In the genomic region with DNA sequence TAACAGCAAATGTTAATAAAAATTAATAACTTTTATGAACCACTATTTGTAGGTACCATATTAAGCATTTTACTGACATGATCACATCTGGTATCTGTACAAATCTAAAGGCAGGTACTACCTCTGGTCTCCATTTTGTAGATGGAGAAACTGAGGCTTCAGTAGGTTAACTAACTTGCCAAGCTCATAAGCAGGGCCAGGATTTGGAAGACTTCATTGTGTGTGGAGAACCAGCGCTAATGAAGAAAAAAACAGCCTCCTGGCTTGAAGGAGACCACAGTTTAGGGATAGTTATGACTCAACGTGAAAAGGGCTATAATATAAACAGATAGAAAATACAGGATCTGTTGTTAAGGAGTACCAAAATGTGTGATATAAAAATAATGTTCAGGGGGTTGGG, we compare ENCODE assay signal across 8 cellular contexts. TPM values are rescaled to one million over a fixed set of nuclear protein-coding genes. Genes with fewer than 3 reads are reported as not detected.
DNase-seq lines count a peak whose midpoint lies in the region; ATAC-seq and TF ChIP-seq lines count a peak whose summit lies in the region.

No MANE protein-coding gene starts in this region.

- ATAC-seq in HG03159 (IDR thresholded peaks at IDR 0.05; ENCODE audit: unreplicated experiment), result no peak

- no peak for TF ChIP-seq CTCF in sigmoid colon (IDR thresholded peaks at IDR 0.05)
- no peak for TF ChIP-seq CTCF in GM10248 (IDR thresholded peaks at IDR 0.05; ENCODE audit: control extremely low read depth, extremely low read depth, low read depth, missing control alignments)

- no peaks in the 10 kb centered on the region for H3K9me2 ChIP-seq in GM23248 (ENCODE audit: insufficient read depth)

- H3K27ac ChIP-seq in GM23248, result no peak overlapping the region
- H3K27ac ChIP-seq in SJSA1, result no peak overlapping the region
- peak overlapping the region in 1 of 4 donors; percentile 89 for H3K27ac ChIP-seq in sigmoid colon

- no peaks in the 10 kb centered on the region for H3K9me3 ChIP-seq in GM23248 (ENCODE audit: low read depth)
- H3K9me3 ChIP-seq in SJSA1 (replicated peaks), result no peaks in the 10 kb centered on the region
- H3K9me3 ChIP-seq in sigmoid colon, result no peaks in the 10 kb centered on the region

- intact Hi-C loops in sigmoid colon (cut with DNase I), result loop anchor here (5.0 kb wide), 2 partner anchors 57 to 182 kb away; a partner anchor contains a TSS

- peak overlapping the region; percentile 99 for H2AFZ ChIP-seq in GM23248

- no peak for TF ChIP-seq EP300 in sigmoid colon (IDR thresholded peaks at IDR 0.05)

- no peaks in the 10 kb centered on the region for H4K20me1 ChIP-seq in GM23248 (ENCODE audit: insufficient read depth)

- H3K79me2 ChIP-seq in GM23248 (ENCODE audit: insufficient read depth), result peaks cover 49% of the 10 kb centered on the region

- TF ChIP-seq POLR2A in sigmoid colon (IDR thresholded peaks at IDR 0.05), result no peak

- H3K4me1 ChIP-seq in GM23248 (ENCODE audit: insufficient read depth) (peaks cover 16% of the 10 kb centered on the region), SJSA1 (replicated peaks) (peaks cover 15% of the 10 kb centered on the region), sigmoid colon (peaks cover 0 to 21% (median 14%) of the 10 kb centered on the region in 4 donors)

- no peaks in the 10 kb centered on the region for H3F3A ChIP-seq in GM23248 (ENCODE audit: insufficient read depth)

- POLR2A ChIA-PET in GM10248 (lab: Yijun Ruan, JAX), result no interaction called here

- CTCF ChIA-PET in GM10248 (lab: Yijun Ruan, JAX), result interaction anchor here (2.0 kb wide), 1 partner anchor 23 kb away, joined by 7 read pairs; no protein-coding TSS in a partner anchor

- peak overlapping the region; percentile 96 for H3K9ac ChIP-seq in GM23248

- in situ Hi-C loops in GM23248 (cut with MboI), result no loop called here

- DNase-seq in GM23248 (peak; percentile 37), SJSA1 (ENCODE audit: low read depth in 1 of 2, low spot score in 2 of 2) (peak in 1 of 2 experiments; percentile 2), fibroblast of peridontal ligament (ENCODE audit: extremely low read depth) (peak; percentile 21), sigmoid colon (no peak), GM10248 (ENCODE audit: extremely low spot score) (no peak), hepatic stellate cell (ENCODE audit: low spot score) (no peak)
- DNase-seq in activated CD4-positive, CD25-positive, alpha-beta regulatory T cell treated with anti-CD3 and anti-CD28 coated beads, Interleukin-2, amount 50 U/mL, for 72 hours, result no peak

- H3K36me3 ChIP-seq in GM23248 (ENCODE audit: low read depth), result peaks cover 17% of the 10 kb centered on the region
- peaks cover 40% of the 10 kb centered on the region for H3K36me3 ChIP-seq in SJSA1
- peaks cover 0 to 33% (median 3%) of the 10 kb centered on the region in 4 donors for H3K36me3 ChIP-seq in sigmoid colon

- peak overlapping the region; percentile 93 for H3K4me2 ChIP-seq in GM23248 (ENCODE audit: unreplicated experiment)

- H3K27me3 ChIP-seq in GM23248 (replicated peaks; ENCODE audit: insufficient read depth) (no peaks in the 10 kb centered on the region), SJSA1 (replicated peaks) (no peaks in the 10 kb centered on the region), sigmoid colon (no peaks in the 10 kb centered on the region)

- peak overlapping the region; percentile 97 for H3K4me3 ChIP-seq in GM23248
- H3K4me3 ChIP-seq in SJSA1, result peak overlapping the region; percentile 70
- peak overlapping the region in 3 of 4 donors; percentile 65 to 76 (median 75) for H3K4me3 ChIP-seq in sigmoid colon

- 28 to 30% methylated on average over 2 of the region's 2 CpGs for WGBS in GM23248 (ENCODE audit: low coverage in 1 of 2, low lambda C conversion rate in 2 of 2, missing lambda C conversion rate in 2 of 2), 2 experiments
- WGBS in sigmoid colon, 2 donors, result 43 to 74% methylated on average over 2 of the region's 2 CpGs

RNA-seq across cellular contexts. Expression of a gene that starts 1.0 kb away (rescaled TPM):
- 39.4 and 53.9 TPM in 2 replicates for total RNA-seq in GM23248 (2014; rRNA removed; shearing (Covaris generic))
- polyA plus RNA-seq in GM23248 (2016; fragmentation: Nextera tagmentation; extraction: Ambion mirVana), result 48.5 and 50.7 TPM in 2 replicates
- total RNA-seq in SJSA1 (2014; rRNA removed; shearing (Covaris generic)), result 72.9 and 85.3 TPM in 2 replicates
- total RNA-seq in sigmoid colon, result 10 to 100 TPM; 16.1 to 24.3 (median 18.6) TPM
- 10 to 100 TPM; 12.0 to 30.2 (median 22.2) TPM for polyA plus RNA-seq in sigmoid colon

RNA-seq across cellular contexts. Expression of a gene that starts 1.1 kb away (rescaled TPM):
- 10.1 and 13.4 TPM in 2 replicates for total RNA-seq in GM23248 (2014; rRNA removed; shearing (Covaris generic))
- 9.5 and 10.3 TPM in 2 replicates for polyA plus RNA-seq in GM23248 (2016; fragmentation: Nextera tagmentation; extraction: Ambion mirVana)
- total RNA-seq in SJSA1 (2014; rRNA removed; shearing (Covaris generic)), result 37.3 and 38.5 TPM in 2 replicates
- total RNA-seq in sigmoid colon, result 1 to 10 TPM; 1.8 to 2.3 (median 1.9) TPM
- 1 to 10 TPM; 1.2 to 7.9 (median 6.0) TPM for polyA plus RNA-seq in sigmoid colon

RNA-seq across cellular contexts. Expression of a gene that starts 57.1 kb away (rescaled TPM):
- 98.3 and 103 TPM in 2 replicates for total RNA-seq in GM23248 (2014; rRNA removed; shearing (Covaris generic))
- polyA plus RNA-seq in GM23248 (2016; fragmentation: Nextera tagmentation; extraction: Ambion mirVana), result 143 and 150 TPM in 2 replicates
- total RNA-seq in SJSA1 (2014; rRNA removed; shearing (Covaris generic)), result 36.2 and 75.1 TPM in 2 replicates
- total RNA-seq in sigmoid colon, result 100 to 1,000 TPM in 1 of 4 donors, 10 to 100 TPM in 3; 90.0 to 115 (median 95.6) TPM
- polyA plus RNA-seq in sigmoid colon, result 10 to 100 TPM; 45.0 to 52.0 (median 45.9) TPM

Comparison
In these comparisons a context has a peak if more than half of its experiments do, and no peak if none do; other contexts are left out.
1. DNase-seq: peak in GM23248 (single experiment) and fibroblast of peridontal ligament (single experiment); none in sigmoid colon (single experiment), GM10248 (single experiment), hepatic stellate cell (single experiment) and activated CD4-positive, CD25-positive, alpha-beta regulatory T cell treated with anti-CD3 and anti-CD28 coated beads, Interleukin-2, amount 50 U/mL, for 72 hours (single experiment).
2. Peak in every context shown above with its lines, with median percentiles within 50 percentile points of each other: H3K4me3 ChIP-seq.